8 cellular contexts compared by ENCODE assay signal in the genomic region with DNA sequence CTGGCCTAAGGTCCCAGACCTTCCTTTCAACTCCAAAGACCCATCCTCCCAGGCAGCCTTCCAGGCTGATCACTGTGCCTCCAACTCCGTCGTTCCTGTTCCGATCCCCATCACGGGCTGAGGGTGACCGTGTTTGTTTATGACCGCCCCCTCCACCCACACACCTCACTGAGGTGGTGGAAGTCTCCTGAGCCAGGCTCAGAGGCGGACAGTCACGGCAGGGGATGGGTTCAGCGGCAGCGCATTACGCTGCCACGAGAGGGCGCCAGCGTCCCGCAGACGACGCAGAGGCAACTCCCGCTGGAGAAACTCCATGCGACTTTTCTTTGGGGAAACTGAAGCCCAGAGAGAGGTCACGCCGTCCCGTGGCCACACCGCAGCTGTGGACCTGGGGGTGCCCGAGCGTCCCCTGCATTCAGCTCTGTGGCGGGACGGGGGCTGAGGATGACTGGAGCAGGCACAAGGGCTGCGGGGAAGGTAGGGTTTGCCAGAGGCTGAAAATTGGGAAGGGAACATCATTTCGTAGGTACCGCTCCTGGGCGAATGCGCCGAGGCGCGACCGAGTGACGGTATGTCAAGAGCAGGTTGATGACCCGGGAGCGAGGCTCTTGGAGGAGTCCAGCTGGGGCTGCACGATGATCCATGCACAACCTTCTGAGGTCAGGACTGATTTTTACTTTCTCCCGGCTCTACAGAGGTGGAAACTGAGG. TPM values are rescaled to one million over a fixed set of nuclear protein-coding genes. Genes with fewer than 3 reads are reported as not detected.
DNase-seq lines count a peak whose midpoint lies in the region; ATAC-seq and TF ChIP-seq lines count a peak whose summit lies in the region.

No MANE protein-coding gene starts in this region.

- peak; percentile 98 for TF ChIP-seq CTCF in DOHH2 (IDR thresholded peaks at IDR 0.05; ENCODE audit: low read depth, low read length, poor library complexity, severe bottlenecking)
- TF ChIP-seq CTCF in HCT116 (IDR thresholded peaks at IDR 0.05 in 2 of 3, conservative IDR thresholded peaks at IDR 0.05 in 1 of 3; ENCODE audit: borderline replicate concordance in 1 of 3, insufficient read depth in 1 of 3, low read depth in 2 of 3, low read length in 2 of 3): peak; percentile 86 to 97 (median 95)
- peak; percentile 84 for TF ChIP-seq CTCF in activated B cell treated with CpG ODN at 0.5 μM for 24 hours (IDR thresholded peaks at IDR 0.05)

- no peak overlapping the region for H2AFZ ChIP-seq in HCT116 (ENCODE audit: low read depth, low read length, poor library complexity, severe bottlenecking)

- H3K4me1 ChIP-seq in DOHH2 (ENCODE audit: control insufficient read depth, low read length): peaks cover 30% of the 10 kb centered on the region
- peaks cover 2 to 19% of the 10 kb centered on the region in 2 experiments; a peak in 3 of 4 replicates for H3K4me1 ChIP-seq in HCT116 (ENCODE audit: control insufficient read depth in 1 of 2, insufficient read depth in 2 of 2, low read length in 2 of 2)

- H3K9me3 Mint-ChIP-seq in activated B cell treated with CpG ODN at 0.5 μM for 24 hours: no peaks in the 10 kb centered on the region

- ATAC-seq in HCT116: peak; percentile 95
- peak; percentile 61 for ATAC-seq in activated B cell treated with CpG ODN at 0.5 μM for 24 hours (ENCODE audit: low read depth)

- 0 out of 2 replicates have a peak overlapping the region, but pooled peaks have one; percentile 12 for H3K9ac ChIP-seq in HCT116 (ENCODE audit: low read length)

- H3K4me1 Mint-ChIP-seq in activated B cell treated with CpG ODN at 0.5 μM for 24 hours: peaks cover 41% of the 10 kb centered on the region

- intact Hi-C loops in HCT116 (cut with micrococcal nuclease) (loop anchor here (1.0 to 10.0 kb wide), 3 partner anchors 51 to 245 kb away; a partner anchor contains a TSS), activated B cell treated with CpG ODN at 0.5 μM for 24 hours (cut with micrococcal nuclease) (loop anchor here (1.0 to 10.0 kb wide), 5 partner anchors 38 to 252 kb away; a partner anchor contains a TSS)

- peak overlapping the region; percentile 92 for H3K27ac Mint-ChIP-seq in activated B cell treated with CpG ODN at 0.5 μM for 24 hours

- TF ChIP-seq POLR2A in HCT116 (IDR thresholded peaks at IDR 0.05; ENCODE audit: borderline replicate concordance, extremely low read depth, insufficient read depth, insufficient read length): no peak

- peak overlapping the region; percentile 63 for H3K4me3 ChIP-seq in DOHH2 (ENCODE audit: low read length)
- no peak overlapping the region for H3K4me3 ChIP-seq in HCT116 (replicated peaks in 1 of 2; ENCODE audit: low read depth in 1 of 2, low read length in 2 of 2)

- H3K4me3 Mint-ChIP-seq in activated B cell treated with CpG ODN at 0.5 μM for 24 hours: peak overlapping the region; percentile 93

- H3K4me2 ChIP-seq in DOHH2 (ENCODE audit: low read length) (peak overlapping the region; percentile 75), HCT116 (ENCODE audit: low read length) (peak overlapping the region; percentile 49)

- H3F3A ChIP-seq in DOHH2 (ENCODE audit: control insufficient read depth, insufficient read depth): no peaks in the 10 kb centered on the region

- H3K9me3 ChIP-seq in DOHH2 (ENCODE audit: control insufficient read depth, insufficient read depth, low read length) (no peaks in the 10 kb centered on the region), HCT116 (ENCODE audit: control insufficient read depth in 1 of 2, insufficient read depth in 1 of 2, low read depth in 1 of 2, low read length in 2 of 2) (no peaks in the 10 kb centered on the region)

- RAD21 ChIA-PET in HCT116 (lab: Charles Lee; ENCODE audit: low non-redundant PET in 1 of 2, low total read pairs in 2 of 2, uncharacterized antibody in 2 of 2, unreplicated experiment in 2 of 2): no interaction called here

- H3K36me3 ChIP-seq in DOHH2 (ENCODE audit: control insufficient read depth, low read length) (peaks cover 47% of the 10 kb centered on the region), HCT116 (ENCODE audit: control insufficient read depth in 1 of 2, insufficient read depth in 2 of 2, low read length in 2 of 2) (peaks cover 20 to 32% of the 10 kb centered on the region in 2 experiments; a peak in 3 of 4 replicates)

- H3K36me3 Mint-ChIP-seq in activated B cell treated with CpG ODN at 0.5 μM for 24 hours (ENCODE audit: low read depth): peaks cover 52% of the 10 kb centered on the region

- H3K79me2 ChIP-seq in DOHH2 (ENCODE audit: control insufficient read depth, low read length): peaks cover 40% of the 10 kb centered on the region
- H3K79me2 ChIP-seq in HCT116 (ENCODE audit: insufficient read depth, low read length): peaks cover 45% of the 10 kb centered on the region

- POLR2A ChIA-PET in HCT116 (lab: Charles Lee) (no interaction called here), activated B cell treated with CpG ODN at 0.5 μM for 24 hours (lab: Charles Lee) (interaction anchor here (0.6 to 23.7 kb wide), 22 partner anchors 16 to 274 kb away, joined by 3 to 779 read pairs (median 8); a partner anchor contains a TSS)

- H3K9me2 ChIP-seq in DOHH2 (replicated peaks; ENCODE audit: control insufficient read depth, low read length): no peaks in the 10 kb centered on the region
- H3K9me2 ChIP-seq in HCT116 (ENCODE audit: insufficient read depth): no peaks in the 10 kb centered on the region

- DNase-seq in HCT116 (ENCODE audit: low read depth, low spot score) (no peak), NCI-H1694 treated with DMSO at 0.1 percent for 48 hours (lab: John Stamatoyannopoulos, UW) (peak; percentile 53), activated B cell treated with CpG ODN at 0.5 μM for 24 hours (peak; percentile 83), caudate nucleus (lab: John Stamatoyannopoulos, UW) (peak in 57 of 61 donors; percentile 25 to 87 (median 73)), islet precursor cell (peak; percentile 89), cortex of kidney (lab: John Stamatoyannopoulos, UW) (no peak)
- DNase-seq in stimulated activated CD4-positive, alpha-beta T cell treated with anti-CD3 and anti-CD28 coated beads, Interleukin-12 subunit alpha, Interleukin-12 subunit beta, amount 100 ng/mL, for 4 hours: peak; percentile 78

- no peaks in the 10 kb centered on the region for H3K27me3 ChIP-seq in DOHH2 (ENCODE audit: control insufficient read depth, low read length)
- no peaks in the 10 kb centered on the region for H3K27me3 ChIP-seq in HCT116 (ENCODE audit: insufficient read depth, low read length)

- H3K27ac ChIP-seq in DOHH2 (ENCODE audit: low read depth, low read length) (peak overlapping the region; percentile 13; the same call in 1 of the 2 replicates), HCT116 (ENCODE audit: low read depth, low read length) (peak overlapping the region; percentile 53; the same call in 1 of the 2 replicates), caudate nucleus (ENCODE audit: low read depth, low read length) (peak overlapping the region; percentile 91)

- H4K20me1 ChIP-seq in DOHH2 (ENCODE audit: control insufficient read depth, insufficient read depth, low read depth, low read length) (peaks cover 3% of the 10 kb centered on the region; the same call in 1 of the 2 replicates), HCT116 (ENCODE audit: insufficient read depth) (no peaks in the 10 kb centered on the region)

- TF ChIP-seq RAD21 in HCT116 (IDR thresholded peaks at IDR 0.05; ENCODE audit: low read depth): peak; percentile 97

- no peaks in the 10 kb centered on the region for H3K27me3 Mint-ChIP-seq in activated B cell treated with CpG ODN at 0.5 μM for 24 hours

- BruUV-seq in HCT116 (replicated peaks; lab: Mats Ljungman, UMichigan): no TSS peak

- CTCF ChIA-PET in HCT116 (lab: Charles Lee) (interaction anchor here (1.1 kb wide), 1 partner anchor 54 kb away, joined by 3 read pairs; no protein-coding TSS in a partner anchor), activated B cell treated with CpG ODN at 0.5 μM for 24 hours (lab: Charles Lee) (interaction anchor here (0.8 to 3.4 kb wide), 12 partner anchors 12 to 247 kb away, joined by 3 to 91 read pairs (median 6); a partner anchor contains a TSS)

TF ChIP-seq in HCT116, 20 proteins besides CTCF, POLR2A, EP300 and RAD21:
- TF ChIP-seq EGR1 (IDR thresholded peaks at IDR 0.05; ENCODE audit: low read depth) (peak; percentile 91), ZNF274 (IDR thresholded peaks at IDR 0.05; ENCODE audit: low read depth, low read length) (no peak), CEBPB (IDR thresholded peaks at IDR 0.05; ENCODE audit: low read depth) (no peak)

RNA-seq across cellular contexts. Expression of a gene that starts 0.9 kb away (rescaled TPM):
- total RNA-seq in HCT116 (2021; ENCODE audit: unreplicated experiment): 36.5 TPM
- polyA plus RNA-seq in HCT116 (2012): 19.2 and 25.3 TPM in 2 replicates
- total RNA-seq in activated B cell treated with CpG ODN at 0.5 μM for 24 hours: 147 and 168 TPM in 2 replicates

RNA-seq across cellular contexts. Expression of a gene that starts 40.1 kb away (rescaled TPM):
- total RNA-seq in HCT116 (2021; ENCODE audit: unreplicated experiment): 0.61 TPM
- 0.46 and 0.68 TPM in 2 replicates for polyA plus RNA-seq in HCT116 (2012)
- 0.17 TPM in 1 of 2 replicates, not detected in the other for total RNA-seq in activated B cell treated with CpG ODN at 0.5 μM for 24 hours

Comparison
In these comparisons a context has a peak if more than half of its experiments do, and no peak if none do; other contexts are left out.
1. H3K27ac ChIP-seq: peak in every context shown above with its lines; median percentile 91 in caudate nucleus; 53 in HCT116; 13 in DOHH2.
2. DNase-seq: peak in NCI-H1694 treated with DMSO at 0.1 percent for 48 hours (single experiment), activated B cell treated with CpG ODN at 0.5 μM for 24 hours (single experiment), caudate nucleus (57 of 61), islet precursor cell (single experiment) and stimulated activated CD4-positive, alpha-beta T cell treated with anti-CD3 and anti-CD28 coated beads, Interleukin-12 subunit alpha, Interleukin-12 subunit beta, amount 100 ng/mL, for 4 hours (single experiment); none in HCT116 (single experiment) and cortex of kidney (single experiment).
3. Peak in every context shown above with its lines, with median percentiles within 50 percentile points of each other: CTCF ChIP-seq.